In the genomic region with DNA sequence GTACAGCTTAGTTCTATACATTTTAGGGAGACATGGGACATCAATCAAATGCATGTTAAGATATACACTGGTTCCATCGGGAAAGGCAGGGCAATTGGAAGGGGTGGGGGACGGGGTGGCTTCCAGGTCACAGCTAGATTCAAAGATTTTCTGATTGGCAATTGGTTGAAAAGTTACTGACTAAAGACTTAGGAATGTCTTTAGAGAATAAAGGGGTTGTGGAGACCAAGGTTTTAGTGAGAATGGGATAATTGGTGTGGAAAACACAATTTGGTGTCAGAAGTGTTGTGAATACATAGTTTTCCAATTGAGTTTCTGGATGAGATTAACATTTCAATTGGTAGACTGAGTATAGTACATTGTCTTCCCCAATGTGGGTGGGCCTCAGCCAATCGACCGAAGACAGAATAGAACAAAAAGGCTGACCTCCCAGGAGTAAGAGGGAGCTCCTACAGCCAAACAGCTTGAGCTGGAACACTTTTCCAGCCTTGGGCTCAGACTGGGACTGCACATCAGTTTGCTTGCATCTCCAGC, we compare ENCODE assay signal across 1 cellular context.
TF ChIP-seq lines count a peak whose summit lies in the region.

No MANE protein-coding gene starts in this region.

TF ChIP-seq in neural cell, 6 proteins besides CTCF, POLR2A, EP300 and RAD21 (continued from another document):
- TF ChIP-seq, protein P1, sequence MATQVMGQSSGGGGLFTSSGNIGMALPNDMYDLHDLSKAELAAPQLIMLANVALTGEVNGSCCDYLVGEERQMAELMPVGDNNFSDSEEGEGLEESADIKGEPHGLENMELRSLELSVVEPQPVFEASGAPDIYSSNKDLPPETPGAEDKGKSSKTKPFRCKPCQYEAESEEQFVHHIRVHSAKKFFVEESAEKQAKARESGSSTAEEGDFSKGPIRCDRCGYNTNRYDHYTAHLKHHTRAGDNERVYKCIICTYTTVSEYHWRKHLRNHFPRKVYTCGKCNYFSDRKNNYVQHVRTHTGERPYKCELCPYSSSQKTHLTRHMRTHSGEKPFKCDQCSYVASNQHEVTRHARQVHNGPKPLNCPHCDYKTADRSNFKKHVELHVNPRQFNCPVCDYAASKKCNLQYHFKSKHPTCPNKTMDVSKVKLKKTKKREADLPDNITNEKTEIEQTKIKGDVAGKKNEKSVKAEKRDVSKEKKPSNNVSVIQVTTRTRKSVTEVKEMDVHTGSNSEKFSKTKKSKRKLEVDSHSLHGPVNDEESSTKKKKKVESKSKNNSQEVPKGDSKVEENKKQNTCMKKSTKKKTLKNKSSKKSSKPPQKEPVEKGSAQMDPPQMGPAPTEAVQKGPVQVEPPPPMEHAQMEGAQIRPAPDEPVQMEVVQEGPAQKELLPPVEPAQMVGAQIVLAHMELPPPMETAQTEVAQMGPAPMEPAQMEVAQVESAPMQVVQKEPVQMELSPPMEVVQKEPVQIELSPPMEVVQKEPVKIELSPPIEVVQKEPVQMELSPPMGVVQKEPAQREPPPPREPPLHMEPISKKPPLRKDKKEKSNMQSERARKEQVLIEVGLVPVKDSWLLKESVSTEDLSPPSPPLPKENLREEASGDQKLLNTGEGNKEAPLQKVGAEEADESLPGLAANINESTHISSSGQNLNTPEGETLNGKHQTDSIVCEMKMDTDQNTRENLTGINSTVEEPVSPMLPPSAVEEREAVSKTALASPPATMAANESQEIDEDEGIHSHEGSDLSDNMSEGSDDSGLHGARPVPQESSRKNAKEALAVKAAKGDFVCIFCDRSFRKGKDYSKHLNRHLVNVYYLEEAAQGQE (IDR thresholded peaks at IDR 0.05; ENCODE audit: borderline replicate concordance): no peak
- TF ChIP-seq POLR2AphosphoS5 (IDR thresholded peaks at IDR 0.05) (no peak), MXI1 (conservative IDR thresholded peaks at IDR 0.05; ENCODE audit: poor library complexity, severe bottlenecking) (no peak), EZH2 (IDR thresholded peaks at IDR 0.05; ENCODE audit: borderline replicate concordance, insufficient read depth, low read length, poor library complexity, severe bottlenecking) (no peak)
